Comparison of ENCODE assay signal across 1 cellular context in genomic region chr2:64402876-64403275, GRCh38.
TF ChIP-seq lines count a peak whose summit lies in the region.

No MANE protein-coding gene starts in this region.

TF ChIP-seq in HepG2, 621 proteins besides CTCF, POLR2A, EP300 and RAD21 (continued from another document):
- TF ChIP-seq CEBPB (IDR thresholded peaks at IDR 0.05; ENCODE audit: borderline replicate concordance, low read depth, low read length) (peak; percentile 65), MXI1 (IDR thresholded peaks at IDR 0.05; ENCODE audit: borderline replicate concordance, low read depth, low read length) (no peak), ZNF615 (CRISPR knock-in tag; IDR thresholded peaks at IDR 0.05; ENCODE audit: borderline replicate concordance) (0 out of 2 replicates have a peak, but pooled peaks have one; percentile 31), ARID4A (CRISPR knock-in tag; IDR thresholded peaks at IDR 0.05; ENCODE audit: borderline replicate concordance) (no peak)
